Comparison of ENCODE assay signal across 21 cellular contexts in genomic region chr4:174199735-174200134, GRCh38.
"Had no signal": no experiment of that assay in that cellular context is flagged by ENCODE, and none has a peak within 500 bp of the region (broad histone marks: within the 10 kb centered on the region; RNA-seq: fewer than 3 reads in every experiment).

No MANE protein-coding gene starts in this region.

- DNase-seq: Kasumi-1, MM.1S, NCI-H1048, NCI-H1105, NCI-H1436 treated with DMSO at 0.1 percent for 48 hours, NCI-H1694, NCI-H187 treated with DMSO at 0.1 percent for 48 hours, NCI-H2029 treated with DMSO at 0.1 percent for 48 hours, NCI-H2171 treated with DMSO at 0.1 percent for 48 hours, NCI-H2227 treated with DMSO at 0.1 percent for 48 hours, NCI-H524, NCI-H526 treated with DMSO at 0.1 percent for 48 hours, NCI-H774, RPMI8226, SHP77 had no signal

- H3K4me1 Mint-ChIP-seq: IgD-negative memory B cell had no signal

- H3K9me3 Mint-ChIP-seq: IgD-negative memory B cell had no signal

- H3K27ac ChIP-seq: HL-60, KMS-11 had no signal

- H3K4me3 Mint-ChIP-seq: IgD-negative memory B cell had no signal

- H3K9ac ChIP-seq: KMS-11 had no signal

- FAIRE-seq: HTR-8/SVneo, K562, RCC 7860 had no signal

- H3K4me3 ChIP-seq: K562 had no signal

- H3K27ac Mint-ChIP-seq: IgD-negative memory B cell had no signal
